30 cellular contexts compared by ENCODE assay signal in the genomic region with DNA sequence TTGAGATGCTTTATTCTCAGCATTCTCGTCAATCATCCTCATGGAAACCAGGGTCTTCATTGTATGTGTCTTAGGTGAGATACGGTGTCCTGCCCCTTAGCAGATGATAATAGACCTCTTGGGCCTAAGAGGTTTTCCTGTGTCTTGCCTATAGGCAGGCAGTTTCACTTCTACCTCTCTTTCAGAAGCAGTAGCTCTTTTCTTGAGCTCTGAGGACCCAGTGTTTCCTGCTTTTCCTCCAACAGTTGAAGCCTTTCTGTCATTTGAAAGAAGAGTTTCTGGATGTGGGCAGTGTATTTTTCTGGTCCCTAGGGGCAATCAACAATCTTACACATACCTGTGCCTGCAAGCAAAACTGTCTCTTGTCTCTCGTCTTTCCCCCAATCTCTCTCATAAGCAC.
"Had no signal": no experiment of that assay in that cellular context is flagged by ENCODE, and none has a peak within 500 bp of the region (broad histone marks: within the 10 kb centered on the region; RNA-seq: fewer than 3 reads in every experiment).

No MANE protein-coding gene starts in this region.

- H3K4me3 Mint-ChIP-seq: activated CD4-positive, alpha-beta memory T cell treated with anti-CD3 and anti-CD28 coated beads, Interleukin-2, amount 10 ng/mL, durations not matched to agents 7 days and 5 days; activated CD4-positive, alpha-beta T cell treated with anti-CD3 and anti-CD28 coated beads, Interleukin-2, amount 10 ng/mL, durations not matched to agents 7 days and 5 days; activated naive CD8-positive, alpha-beta T cell; activated T-cell treated with anti-CD3 and anti-CD28 coated beads, Interleukin-2, amount 50 U/mL, for 24 hours; activated T-cell treated with anti-CD3 and anti-CD28 coated beads, Interleukin-2, amount 50 U/mL, for 72 hours; central memory CD8-positive, alpha-beta T cell; dendritic cell treated with granulocyte-macrophage colony-stimulating factor and Interleukin-4, amounts not matched to agents 40 ng/mL and 50 ng/mL, for 4 days; endodermal cell; WTC11 had no signal

- H3K4me3 ChIP-seq: coronary artery, dorsolateral prefrontal cortex, gastrocnemius medialis, heart left ventricle had no signal

- H3K27me3 ChIP-seq: brain microvascular endothelial cell, dorsolateral prefrontal cortex, foreskin keratinocyte, gastrocnemius medialis, heart left ventricle had no signal

- H3K9me3 Mint-ChIP-seq: activated CD4-positive, alpha-beta T cell treated with anti-CD3 and anti-CD28 coated beads, Interleukin-2, amount 10 ng/mL, durations not matched to agents 7 days and 5 days had no signal

- H3K9me3 ChIP-seq: gastrocnemius medialis, heart left ventricle had no signal

- H3K27ac ChIP-seq: brain microvascular endothelial cell, coronary artery, dorsolateral prefrontal cortex, foreskin keratinocyte, gastrocnemius medialis, heart left ventricle, VCaP had no signal

- H3K27ac Mint-ChIP-seq: activated CD4-positive, alpha-beta memory T cell treated with anti-CD3 and anti-CD28 coated beads, Interleukin-2, amount 10 ng/mL, durations not matched to agents 7 days and 5 days; activated CD4-positive, alpha-beta T cell treated with anti-CD3 and anti-CD28 coated beads, Interleukin-2, amount 10 ng/mL, durations not matched to agents 7 days and 5 days; activated naive CD8-positive, alpha-beta T cell; activated T-cell treated with anti-CD3 and anti-CD28 coated beads, Interleukin-2, amount 50 U/mL, for 24 hours; activated T-cell treated with anti-CD3 and anti-CD28 coated beads, Interleukin-2, amount 50 U/mL, for 72 hours; dendritic cell treated with granulocyte-macrophage colony-stimulating factor and Interleukin-4, amounts not matched to agents 40 ng/mL and 50 ng/mL, for 4 days; endodermal cell; WTC11 had no signal

- H3K36me3 ChIP-seq: brain microvascular endothelial cell, gastrocnemius medialis, heart left ventricle had no signal

- DNase-seq: activated CD4-positive, alpha-beta memory T cell treated with anti-CD3 and anti-CD28 coated beads, Interleukin-2, amount 10 ng/mL, durations not matched to agents 7 days and 5 days; activated CD4-positive, alpha-beta T cell treated with anti-CD3 and anti-CD28 coated beads for 1 hour; activated CD4-positive, alpha-beta T cell treated with anti-CD3 and anti-CD28 coated beads for 4 hours; activated CD4-positive, alpha-beta T cell treated with anti-CD3 and anti-CD28 coated beads, Interleukin-2, amount 10 ng/mL, durations not matched to agents 7 days and 5 days; activated CD4-positive, alpha-beta T cell treated with anti-CD3 and anti-CD28 coated beads, Interleukin-2, amount 50 U/mL, for 4 hours; activated CD8-positive, alpha-beta memory T cell treated with anti-CD3 and anti-CD28 coated beads, Interleukin-2, amount 50 U/mL, for 48 hours; activated gamma-delta T cell; activated naive CD4-positive, alpha-beta T cell; activated naive CD4-positive, alpha-beta T cell treated with anti-CD3 and anti-CD28 coated beads, Interleukin-2, amount 50 U/mL, for 16 hours; activated T-cell treated with anti-CD3 and anti-CD28 coated beads for 4 hours; activated T-cell treated with anti-CD3 and anti-CD28 coated beads, Interleukin-2, amount 50 U/mL, for 24 hours; activated T-cell treated with anti-CD3 and anti-CD28 coated beads, Interleukin-2, amount 50 U/mL, for 72 hours; amniotic stem cell; anterior cingulate cortex; brain microvascular endothelial cell; dorsolateral prefrontal cortex; effector memory CD4-positive, alpha-beta T cell; endodermal cell; foreskin keratinocyte; gastrocnemius medialis; glutamatergic neuron; heart left ventricle; T-helper 2 cell had no signal

- H3K4me1 ChIP-seq: foreskin keratinocyte, gastrocnemius medialis, heart left ventricle had no signal

- H3K4me1 Mint-ChIP-seq: activated CD4-positive, alpha-beta memory T cell treated with anti-CD3 and anti-CD28 coated beads, Interleukin-2, amount 10 ng/mL, durations not matched to agents 7 days and 5 days; activated CD4-positive, alpha-beta T cell treated with anti-CD3 and anti-CD28 coated beads, Interleukin-2, amount 10 ng/mL, durations not matched to agents 7 days and 5 days; central memory CD8-positive, alpha-beta T cell had no signal

- H3K27me3 Mint-ChIP-seq: activated CD4-positive, alpha-beta memory T cell treated with anti-CD3 and anti-CD28 coated beads, Interleukin-2, amount 10 ng/mL, durations not matched to agents 7 days and 5 days; activated CD4-positive, alpha-beta T cell treated with anti-CD3 and anti-CD28 coated beads, Interleukin-2, amount 10 ng/mL, durations not matched to agents 7 days and 5 days; activated naive CD8-positive, alpha-beta T cell; activated T-cell treated with anti-CD3 and anti-CD28 coated beads, Interleukin-2, amount 50 U/mL, for 24 hours; central memory CD8-positive, alpha-beta T cell; dendritic cell treated with granulocyte-macrophage colony-stimulating factor and Interleukin-4, amounts not matched to agents 40 ng/mL and 50 ng/mL, for 4 days had no signal

- H3K36me3 Mint-ChIP-seq: activated naive CD8-positive, alpha-beta T cell; WTC11 had no signal

- ATAC-seq: activated T-cell treated with anti-CD3 and anti-CD28 coated beads, Interleukin-2, amount 50 U/mL, for 72 hours; esophagus mucosa; foreskin keratinocyte; gastrocnemius medialis; heart left ventricle; WTC11 had no signal
